Comparison of ENCODE assay signal across 1 cellular context in the genomic region with DNA sequence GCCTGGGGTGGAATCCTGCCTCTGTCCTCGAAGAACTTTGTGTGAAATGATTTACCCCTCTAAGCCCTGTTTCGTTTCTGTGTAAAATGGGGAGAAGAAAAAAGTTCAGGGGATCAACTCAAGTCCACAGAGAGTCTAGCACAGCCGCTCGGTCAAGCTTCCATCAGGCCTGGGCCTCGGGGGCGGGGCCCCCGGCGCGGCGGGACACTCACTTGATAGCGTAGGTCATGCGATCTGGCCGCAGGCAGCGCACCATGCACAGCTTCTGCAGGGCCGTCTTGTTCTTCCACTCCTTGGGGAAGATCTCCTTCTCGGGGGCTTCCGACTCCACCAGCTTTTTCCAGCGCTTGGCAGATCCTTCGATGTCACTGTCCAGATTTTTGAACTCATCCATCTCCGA.
TF ChIP-seq lines count a peak whose summit lies in the region.

No MANE protein-coding gene starts in this region.

TF ChIP-seq in IMR-90, 13 proteins besides CTCF, POLR2A, EP300 and RAD21 (continued from another document):
- TF ChIP-seq ELK1 (IDR thresholded peaks at IDR 0.05; ENCODE audit: borderline replicate concordance, low read depth, low read length) (no peak), MXI1 (IDR thresholded peaks at IDR 0.05; ENCODE audit: borderline replicate concordance, low read depth, low read length) (no peak), MAFK (IDR thresholded peaks at IDR 0.05; ENCODE audit: low read depth, low read length) (no peak), CHD1 (IDR thresholded peaks at IDR 0.05; ENCODE audit: low read depth, low read length) (no peak), SMC3 (IDR thresholded peaks at IDR 0.05; ENCODE audit: low read depth, low read length) (no peak)
TF ChIP-seq in IMR-90: peak in this region for 0.
